Comparison of ENCODE assay signal across 8 cellular contexts in the genomic region with DNA sequence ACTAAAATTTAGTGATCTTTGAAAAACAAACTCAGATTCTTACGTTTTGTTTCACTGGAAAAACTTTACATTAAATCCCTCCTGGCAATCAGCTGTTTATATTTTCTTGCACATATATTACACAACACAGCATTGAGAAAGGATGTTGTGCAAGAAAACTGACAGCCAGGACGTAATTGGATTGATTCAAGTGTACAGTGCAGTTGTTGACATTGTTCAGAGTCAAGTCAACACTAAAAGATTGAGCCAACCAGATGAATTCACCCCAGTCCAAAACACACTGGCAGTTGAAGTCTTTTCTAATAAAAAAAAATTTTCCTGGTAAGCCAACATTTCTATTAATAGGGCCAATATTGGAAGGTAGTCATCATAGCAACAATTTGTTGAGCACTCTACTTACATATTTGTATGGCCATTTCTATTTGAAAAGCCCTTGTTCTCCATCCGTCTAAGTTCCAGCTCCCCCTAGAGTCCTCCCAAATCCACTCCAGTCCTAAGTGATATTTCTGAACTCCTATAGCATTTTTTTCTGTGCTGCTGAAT. TPM values are rescaled to one million over a fixed set of nuclear protein-coding genes. Genes with fewer than 3 reads are reported as not detected.
A peak's percentile ranks its signal among the peaks of the same experiment; 100 is the strongest.
DNase-seq lines count a peak whose midpoint lies in the region; ATAC-seq and TF ChIP-seq lines count a peak whose summit lies in the region.

No MANE protein-coding gene starts in this region.

- H3K27ac ChIP-seq in right atrium auricular region (no peak overlapping the region), RWPE2 (ENCODE audit: poor library complexity, severe bottlenecking) (no peak overlapping the region), gastroesophageal sphincter (no peak overlapping the region)

- H3K4me3 ChIP-seq in right atrium auricular region: no peak overlapping the region
- H3K4me3 ChIP-seq in RWPE2 (ENCODE audit: severe bottlenecking): no peak overlapping the region
- H3K4me3 ChIP-seq in gastroesophageal sphincter: no peak overlapping the region

- no peaks in the 10 kb centered on the region for H3K4me1 ChIP-seq in right atrium auricular region
- peaks cover 13% of the 10 kb centered on the region for H3K4me1 ChIP-seq in RWPE2 (ENCODE audit: insufficient read depth, poor library complexity, severe bottlenecking)
- peaks cover 0 to 13% (median 0%) of the 10 kb centered on the region in 3 donors for H3K4me1 ChIP-seq in gastroesophageal sphincter

- intact Hi-C loops in left ventricle myocardium superior (cut with micrococcal nuclease) (no loop called here), Right ventricle myocardium inferior (cut with DNase I) (no loop called here)

- no peak for TF ChIP-seq EP300 in gastroesophageal sphincter (IDR thresholded peaks at IDR 0.05)

- H3K9me3 ChIP-seq in right atrium auricular region: no peaks in the 10 kb centered on the region
- no peaks in the 10 kb centered on the region for H3K9me3 ChIP-seq in RWPE2 (ENCODE audit: severe bottlenecking)
- no peaks in the 10 kb centered on the region for H3K9me3 ChIP-seq in gastroesophageal sphincter

- H3K36me3 ChIP-seq in right atrium auricular region: no peaks in the 10 kb centered on the region
- no peaks in the 10 kb centered on the region for H3K36me3 ChIP-seq in RWPE2 (ENCODE audit: low read depth)
- no peaks in the 10 kb centered on the region for H3K36me3 ChIP-seq in gastroesophageal sphincter

- H3K27me3 ChIP-seq in right atrium auricular region (no peaks in the 10 kb centered on the region), RWPE2 (ENCODE audit: insufficient read depth, poor library complexity, severe bottlenecking) (no peaks in the 10 kb centered on the region), gastroesophageal sphincter (no peaks in the 10 kb centered on the region)

- TF ChIP-seq CTCF in right atrium auricular region (IDR thresholded peaks at IDR 0.05) (no peak), RWPE2 (IDR thresholded peaks at IDR 0.05; ENCODE audit: poor library complexity, severe bottlenecking) (peak; percentile 31), gastroesophageal sphincter (IDR thresholded peaks at IDR 0.05) (no peak)

- no peak for DNase-seq in left ventricle myocardium superior
- no peak for DNase-seq in right atrium auricular region (ENCODE audit: low spot score)
- DNase-seq in RWPE2 (ENCODE audit: low spot score): no peak
- DNase-seq in Right ventricle myocardium inferior (ENCODE audit: missing footprints): no peak

- peak; percentile 24 for ATAC-seq in left ventricle myocardium superior
- peak; percentile 74 for ATAC-seq in RWPE2 (ENCODE audit: low read depth)
- peak; percentile 51 for ATAC-seq in gastroesophageal sphincter
- ATAC-seq in HG03196 (IDR thresholded peaks at IDR 0.05; ENCODE audit: unreplicated experiment): no peak
- ATAC-seq in GM18511 (IDR thresholded peaks at IDR 0.05; ENCODE audit: unreplicated experiment): no peak
- no peak for ATAC-seq in GM19397 (IDR thresholded peaks at IDR 0.05; ENCODE audit: unreplicated experiment)
- no peak for ATAC-seq in Right ventricle myocardium inferior

- 24 to 38% methylated on average over 3 of the region's 3 CpGs for whole genome bisulfite sequencing in gastroesophageal sphincter (ENCODE audit: low coverage in 1 of 2), 2 donors

- no peak for TF ChIP-seq POLR2A in gastroesophageal sphincter (IDR thresholded peaks at IDR 0.05)

RNA-seq across cellular contexts. Expression of a gene that starts 20.9 kb away (rescaled TPM):
- 1.9 TPM for total RNA-seq in left ventricle myocardium superior
- 1 to 10 TPM in 1 of 2 donors, under 1 TPM in 1; 0.19 to 1.1 TPM for total RNA-seq in right atrium auricular region
- total RNA-seq in gastroesophageal sphincter: 1 to 10 TPM in 2 of 4 donors, under 1 TPM in 1, not detected in 1; 0.15 to 3.9 (median 2.2) TPM
- 2.2 TPM for total RNA-seq in Right ventricle myocardium inferior

RNA-seq across cellular contexts. Expression of a gene that starts 22.9 kb away (rescaled TPM):
- total RNA-seq in left ventricle myocardium superior (1.9 TPM), right atrium auricular region (1 to 10 TPM; 3.8 to 5.8 TPM), gastroesophageal sphincter (1 to 10 TPM in 3 of 4 donors, under 1 TPM in 1; 0.31 to 3.8 (median 2.3) TPM), Right ventricle myocardium inferior (2.8 TPM)

Comparison
In these comparisons a context has a peak if more than half of its experiments do, and no peak if none do; other contexts are left out.
1. ATAC-seq: peak in left ventricle myocardium superior (single experiment), RWPE2 (single experiment) and gastroesophageal sphincter (single experiment); none in HG03196 (single experiment), GM18511 (single experiment), GM19397 (single experiment) and Right ventricle myocardium inferior (single experiment).